Comparison of ENCODE assay signal across 21 cellular contexts in the genomic region with DNA sequence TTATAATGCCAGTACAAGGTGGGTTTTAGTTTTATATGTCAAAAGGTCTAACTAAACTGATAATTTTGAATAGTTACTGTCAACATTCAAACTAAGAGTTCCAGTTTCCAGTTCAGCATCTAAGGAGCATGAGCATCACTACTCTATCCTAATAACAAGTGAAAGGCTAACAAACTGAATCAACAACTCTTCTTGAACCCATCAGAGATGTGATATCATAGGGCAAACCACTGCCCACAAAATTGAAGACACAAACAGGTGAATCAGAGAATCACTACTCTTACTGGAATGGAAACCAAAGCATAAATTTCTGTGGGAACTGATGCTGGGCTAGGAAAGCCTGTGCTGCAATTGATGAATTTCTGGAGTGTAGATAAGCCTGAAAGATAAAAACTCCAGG.
"Had no signal": no experiment of that assay in that cellular context is flagged by ENCODE, and none has a peak within 500 bp of the region (broad histone marks: within the 10 kb centered on the region; RNA-seq: fewer than 3 reads in every experiment).

No MANE protein-coding gene starts in this region.

- ATAC-seq: K562 had no signal

- H3K36me3 Mint-ChIP-seq: IgD-negative memory B cell had no signal

- H3K4me1 Mint-ChIP-seq: IgD-negative memory B cell had no signal

- DNase-seq: Kasumi-1, MM.1S, NCI-H1092 treated with DMSO at 0.1 percent for 48 hours, NCI-H1436, NCI-H187, NCI-H2029, NCI-H2081 treated with DMSO at 0.1 percent for 48 hours, NCI-H2171, NCI-H226, NCI-H446, NCI-H510A, NCI-H524 treated with DMSO at 0.1 percent for 48 hours, NCI-H69, NCI-H774, Right ventricle myocardium superior, RPMI8226, SK-N-SH had no signal

- H3K9me3 ChIP-seq: SK-N-SH had no signal

- H3K27ac ChIP-seq: HL-60, KMS-11 had no signal

- H3K4me3 ChIP-seq: K562 had no signal

- H3K27ac Mint-ChIP-seq: IgD-negative memory B cell had no signal

- H3K4me3 Mint-ChIP-seq: IgD-negative memory B cell had no signal

- H3K27me3 Mint-ChIP-seq: IgD-negative memory B cell had no signal

- H3K9me3 Mint-ChIP-seq: IgD-negative memory B cell had no signal
